ENCODE assay signal across 1 cellular context in genomic region chr13:100088648-100089601, GRCh38.
TF ChIP-seq lines count a peak whose summit lies in the region.

A gene with protein sequence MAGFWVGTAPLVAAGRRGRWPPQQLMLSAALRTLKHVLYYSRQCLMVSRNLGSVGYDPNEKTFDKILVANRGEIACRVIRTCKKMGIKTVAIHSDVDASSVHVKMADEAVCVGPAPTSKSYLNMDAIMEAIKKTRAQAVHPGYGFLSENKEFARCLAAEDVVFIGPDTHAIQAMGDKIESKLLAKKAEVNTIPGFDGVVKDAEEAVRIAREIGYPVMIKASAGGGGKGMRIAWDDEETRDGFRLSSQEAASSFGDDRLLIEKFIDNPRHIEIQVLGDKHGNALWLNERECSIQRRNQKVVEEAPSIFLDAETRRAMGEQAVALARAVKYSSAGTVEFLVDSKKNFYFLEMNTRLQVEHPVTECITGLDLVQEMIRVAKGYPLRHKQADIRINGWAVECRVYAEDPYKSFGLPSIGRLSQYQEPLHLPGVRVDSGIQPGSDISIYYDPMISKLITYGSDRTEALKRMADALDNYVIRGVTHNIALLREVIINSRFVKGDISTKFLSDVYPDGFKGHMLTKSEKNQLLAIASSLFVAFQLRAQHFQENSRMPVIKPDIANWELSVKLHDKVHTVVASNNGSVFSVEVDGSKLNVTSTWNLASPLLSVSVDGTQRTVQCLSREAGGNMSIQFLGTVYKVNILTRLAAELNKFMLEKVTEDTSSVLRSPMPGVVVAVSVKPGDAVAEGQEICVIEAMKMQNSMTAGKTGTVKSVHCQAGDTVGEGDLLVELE (plus strand): TSS chr13:100089093. CDS start chr13:100089121, 28 bp downstream.

TF ChIP-seq in HEK293, 187 proteins besides CTCF, POLR2A, EP300 and RAD21 (continued from another document):
- TF ChIP-seq ZNF610 (tag by site-specific recombination; IDR thresholded peaks at IDR 0.05; ENCODE audit: borderline replicate concordance) (peak; percentile 67; the same call in 1 of the 2 replicates), ZNF335 (tag by site-specific recombination; conservative IDR thresholded peaks at IDR 0.05) (peak; percentile 94), ZNF366 (tag by site-specific recombination; conservative IDR thresholded peaks at IDR 0.05) (peak; percentile 85)
